Comparison of ENCODE assay signal across 9 cellular contexts in genomic region chr3:153052096-153052460, GRCh38.
DNase-seq lines count a peak whose midpoint lies in the region; ATAC-seq lines count a peak whose summit lies in the region.
"Had no signal": no experiment of that assay in that cellular context is flagged by ENCODE, and none has a peak within 500 bp of the region (broad histone marks: within the 10 kb centered on the region; RNA-seq: fewer than 3 reads in every experiment).

No MANE protein-coding gene starts in this region.

- H2BK15ac ChIP-seq in neuronal stem cell (ENCODE audit: low read length): no peak overlapping the region

- H3K4me1 ChIP-seq in neuronal stem cell (ENCODE audit: control insufficient read depth in 2 of 2, insufficient read depth in 1 of 2, low read depth in 1 of 2, low read length in 2 of 2): no peaks in the 10 kb centered on the region

- H4K91ac ChIP-seq in neuronal stem cell (ENCODE audit: low read depth, low read length, poor library complexity): no peak overlapping the region

- ATAC-seq in GM18867 (IDR thresholded peaks at IDR 0.05; ENCODE audit: unreplicated experiment): no peak

- DNase-seq in Caki2 (ENCODE audit: low read depth) (peak; percentile 78), MV-4-11 (lab: John Stamatoyannopoulos, UW) (peak; percentile 78), dedifferentiated amniotic fluid mesenchymal stem cell (ENCODE audit: extremely low spot score) (peak; percentile 71), neuronal stem cell (ENCODE audit: low spot score) (no peak), NCI-H1105 (lab: John Stamatoyannopoulos, UW) (no peak), NCI-H2029 (lab: John Stamatoyannopoulos, UW) (no peak), SKM-1 (lab: John Stamatoyannopoulos, UW; ENCODE audit: unreplicated experiment) (no peak)
- DNase-seq: activated B cell treated with CpG ODN at 0.5 μM for 24 hours had no signal

- no peaks in the 10 kb centered on the region for H3K9me3 ChIP-seq in neuronal stem cell (replicated peaks in 1 of 2; ENCODE audit: control insufficient read depth in 2 of 2, insufficient read depth in 1 of 2, low read depth in 1 of 2, low read length in 2 of 2)

- no peak overlapping the region for H2BK5ac ChIP-seq in neuronal stem cell (ENCODE audit: low read length)

- no peaks in the 10 kb centered on the region for H3K27me3 ChIP-seq in neuronal stem cell (ENCODE audit: control insufficient read depth in 3 of 3, insufficient read depth in 3 of 3, low read depth in 1 of 3, low read length in 3 of 3)

- no peak overlapping the region for H2BK12ac ChIP-seq in neuronal stem cell (ENCODE audit: low read length)

- H2AFZ ChIP-seq in neuronal stem cell (ENCODE audit: low read length): peak overlapping the region; percentile 43

- H3K14ac ChIP-seq in neuronal stem cell (ENCODE audit: low read length): no peak overlapping the region

- no peak overlapping the region for H3K18ac ChIP-seq in neuronal stem cell (ENCODE audit: low read length)

- no peak overlapping the region for H3K27ac ChIP-seq in neuronal stem cell (replicated peaks; ENCODE audit: low read length)

- H4K8ac ChIP-seq in neuronal stem cell (ENCODE audit: low read depth, low read length): no peak overlapping the region

- H3K4me2 ChIP-seq in neuronal stem cell (ENCODE audit: insufficient read depth, low read length, poor library complexity, severe bottlenecking): no peak overlapping the region

- no peak overlapping the region for H2BK120ac ChIP-seq in neuronal stem cell (ENCODE audit: low read depth, low read length)

- H3K23ac ChIP-seq in neuronal stem cell (ENCODE audit: low read depth, low read length, poor library complexity): no peak overlapping the region

- no peak overlapping the region for H2AK5ac ChIP-seq in neuronal stem cell (ENCODE audit: low read depth, low read length)

- H3K79me1 ChIP-seq in neuronal stem cell (ENCODE audit: low read depth, low read length): no peaks in the 10 kb centered on the region

- no peak overlapping the region for H3K4me3 ChIP-seq in neuronal stem cell (ENCODE audit: low read length in 2 of 2)

- in situ Hi-C loops in Caki2 (cut with HindIII; ENCODE audit: low pct_unique_long_range_greater_than_20kb, low sequenced_read_pairs): no loop called here

- no CpG with 5 or more reads among the region's 4 CpGs for WGBS in neuronal stem cell (ENCODE audit: extremely low coverage in 2 of 2, insufficient read length in 2 of 2, insufficient replicate concordance in 1 of 2), 2 donors

- H3K36me3 ChIP-seq in neuronal stem cell (replicated peaks in 1 of 2; ENCODE audit: control insufficient read depth in 2 of 2, insufficient read depth in 2 of 2, low read length in 2 of 2): no peaks in the 10 kb centered on the region

- H3K4ac ChIP-seq in neuronal stem cell (ENCODE audit: low read length): no peak overlapping the region

- H3K9ac ChIP-seq in neuronal stem cell (ENCODE audit: low read depth, low read length, poor library complexity): no peak overlapping the region

Comparison
In these comparisons a context has a peak if more than half of its experiments do, and no peak if none do; other contexts are left out.
1. DNase-seq: peak in Caki2 (single experiment), MV-4-11 (single experiment) and dedifferentiated amniotic fluid mesenchymal stem cell (single experiment); none in neuronal stem cell (single experiment), NCI-H1105 (single experiment), NCI-H2029 (single experiment) and SKM-1 (single experiment).